Comparison of ENCODE assay signal across 8 cellular contexts in the genomic region with DNA sequence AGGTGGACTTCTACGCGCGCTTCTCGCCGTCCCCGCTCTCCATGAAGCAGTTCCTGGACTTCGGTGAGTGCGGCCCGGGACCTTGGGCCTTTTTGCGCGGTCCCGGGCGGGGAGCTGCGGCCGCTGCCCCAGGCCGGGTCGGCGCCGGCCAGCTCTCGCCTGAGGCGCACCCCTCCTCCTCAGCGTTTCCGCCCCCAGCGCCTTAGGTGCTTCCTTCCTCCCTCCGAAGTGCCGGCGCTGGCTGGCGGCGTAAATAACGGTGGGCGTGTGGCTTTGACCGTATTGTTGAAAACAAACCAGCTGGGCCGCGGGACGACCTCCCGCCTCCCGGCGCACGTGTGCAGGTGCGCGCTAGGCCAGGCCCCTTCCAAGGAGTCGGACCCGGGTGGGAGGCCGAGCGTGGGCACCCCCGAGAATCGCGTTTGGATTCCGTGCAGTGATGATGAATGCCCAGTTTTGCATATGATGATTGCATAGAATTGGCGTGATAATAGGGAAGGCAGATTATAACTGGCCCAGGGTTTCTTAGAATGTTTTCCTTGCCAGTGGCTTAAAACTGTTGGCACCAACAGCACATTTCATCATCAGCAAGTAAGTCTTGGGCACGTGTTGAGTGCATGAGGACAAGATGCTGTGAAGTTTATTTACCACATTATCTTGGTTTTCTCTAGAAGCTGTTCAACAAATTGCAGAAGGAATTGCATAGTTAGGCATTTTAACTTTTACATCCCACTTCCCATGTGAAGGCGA. TPM values are rescaled to one million over a fixed set of nuclear protein-coding genes. Genes with fewer than 3 reads are reported as not detected.
A peak's percentile ranks its signal among the peaks of the same experiment; 100 is the strongest.
DNase-seq lines count a peak whose midpoint lies in the region; ATAC-seq and TF ChIP-seq lines count a peak whose summit lies in the region.

No MANE protein-coding gene starts in this region.

- peak; percentile 60 for ATAC-seq in HG03378 (IDR thresholded peaks at IDR 0.05; ENCODE audit: unreplicated experiment)
- ATAC-seq in natural killer cell, result peak; percentile 51 to 75 (median 55)
- ATAC-seq in stimulated activated naive CD8-positive, alpha-beta T cell treated with anti-CD3 and anti-CD28 coated beads, Interleukin-15, Interleukin-2, amounts not matched to agents 100 U/mL and 50 U/mL, for 24 hours, result peak; percentile 60

- peaks cover 4 to 16% of the 10 kb centered on the region in 2 donors for H3K36me3 Mint-ChIP-seq in CD14-positive monocyte
- no peaks in the 10 kb centered on the region for H3K36me3 Mint-ChIP-seq in natural killer cell

- H3K9me3 Mint-ChIP-seq in CD14-positive monocyte, result no peaks in the 10 kb centered on the region
- H3K9me3 Mint-ChIP-seq in natural killer cell, result no peaks in the 10 kb centered on the region

- H3K36me3 ChIP-seq in esophagus muscularis mucosa, result peaks cover 0 to 7% (median 6%) of the 10 kb centered on the region in 4 donors

- H3K27me3 ChIP-seq in esophagus muscularis mucosa, result no peaks in the 10 kb centered on the region

- TF ChIP-seq CTCF in CD14-positive monocyte (IDR thresholded peaks at IDR 0.05), result no peak
- no peak for TF ChIP-seq CTCF in esophagus muscularis mucosa (IDR thresholded peaks at IDR 0.05)
- no peak for TF ChIP-seq CTCF in natural killer cell (IDR thresholded peaks at IDR 0.05)

- H3K4me3 Mint-ChIP-seq in CD14-positive monocyte (peak overlapping the region; percentile 88 to 91), natural killer cell (peak overlapping the region; percentile 92)

- peaks cover 15 to 26% (median 23%) of the 10 kb centered on the region in 4 donors for H3K4me1 ChIP-seq in esophagus muscularis mucosa

- H3K27ac ChIP-seq in esophagus muscularis mucosa (replicated peaks in 1 of 4), result peak overlapping the region; percentile 90 to 95 (median 94)

- DNase-seq in CD14-positive monocyte (ENCODE audit: low spot score) (no peak), GM19240 (ENCODE audit: insufficient read length, low spot score) (peak; percentile 18), NOMO-1 treated with dmso at 0.1 percent for 144 hours (lab: John Stamatoyannopoulos, UW; ENCODE audit: unreplicated experiment) (peak; percentile 64), activated T-cell treated with anti-CD3 and anti-CD28 coated beads for 4 hours (peak; percentile 37), esophagus muscularis mucosa (ENCODE audit: extremely low spot score) (no peak), natural killer cell (peak; percentile 47)
- peak; percentile 74 for DNase-seq in stimulated activated naive CD8-positive, alpha-beta T cell treated with anti-CD3 and anti-CD28 coated beads, Interleukin-15, Interleukin-2, amounts not matched to agents 100 U/mL and 50 U/mL, for 24 hours

- TF ChIP-seq EP300 in esophagus muscularis mucosa (IDR thresholded peaks at IDR 0.05), result no peak

- H3K27ac Mint-ChIP-seq in CD14-positive monocyte, result peak overlapping the region; percentile 50 to 93 (median 86)
- H3K27ac Mint-ChIP-seq in natural killer cell, result peak overlapping the region; percentile 77 to 91

- H3K4me1 Mint-ChIP-seq in CD14-positive monocyte (peaks cover 25% of the 10 kb centered on the region), natural killer cell (peaks cover 27 to 39% of the 10 kb centered on the region in 2 donors)

- peak overlapping the region; percentile 67 to 94 (median 83) for H3K4me3 ChIP-seq in esophagus muscularis mucosa

- intact Hi-C loops in CD14-positive monocyte (cut with micrococcal nuclease) (loop anchor here in 1 of 2 donors (10.0 kb wide), 1 partner anchor 1632 kb away; a partner anchor contains a TSS), esophagus muscularis mucosa (cut with DNase I) (no loop called here), natural killer cell (cut with micrococcal nuclease) (loop anchor here (5.0 kb wide), 1 partner anchor 1629 kb away; a partner anchor contains a TSS)

- WGBS in esophagus muscularis mucosa, result 15% methylated on average over 7 of the region's 52 CpGs

- H3K27me3 Mint-ChIP-seq in CD14-positive monocyte (ENCODE audit: low read depth in 3 of 3) (peaks cover 2 to 9% (median 6%) of the 10 kb centered on the region in 3 donors), natural killer cell (ENCODE audit: low read depth in 2 of 2) (peaks cover 0 to 2% of the 10 kb centered on the region in 2 donors)

- no peaks in the 10 kb centered on the region for H3K9me3 ChIP-seq in esophagus muscularis mucosa

- TF ChIP-seq POLR2A in esophagus muscularis mucosa (IDR thresholded peaks at IDR 0.05; ENCODE audit: low read depth), result no peak

RNA-seq across cellular contexts. Expression of a gene that starts 0.6 kb away (rescaled TPM):
- 10 to 100 TPM in 1 of 2 donors, 1 to 10 TPM in 1; 9.7 to 10.3 TPM for polyA plus RNA-seq in CD14-positive monocyte
- total RNA-seq in esophagus muscularis mucosa, result 10 to 100 TPM in 3 of 4 donors, 1 to 10 TPM in 1; 5.1 to 15.8 (median 11.2) TPM
- 10 to 100 TPM; 17.3 to 29.1 (median 22.6) TPM for total RNA-seq in natural killer cell

Comparison
In these comparisons a context has a peak if more than half of its experiments do, and no peak if none do; other contexts are left out.
1. DNase-seq: peak in GM19240 (single experiment), NOMO-1 treated with dmso at 0.1 percent for 144 hours (single experiment), activated T-cell treated with anti-CD3 and anti-CD28 coated beads for 4 hours (single experiment), natural killer cell (single experiment) and stimulated activated naive CD8-positive, alpha-beta T cell treated with anti-CD3 and anti-CD28 coated beads, Interleukin-15, Interleukin-2, amounts not matched to agents 100 U/mL and 50 U/mL, for 24 hours (single experiment); none in CD14-positive monocyte (single experiment) and esophagus muscularis mucosa (single experiment).
2. Peak in every context shown above with its lines, with median percentiles within 50 percentile points of each other: ATAC-seq.